9 cellular contexts compared by ENCODE assay signal in genomic region chr19:3471954-3472655, GRCh38. TPM values are rescaled to one million over a fixed set of nuclear protein-coding genes. Genes with fewer than 3 reads are reported as not detected.
A peak's percentile ranks its signal among the peaks of the same experiment; 100 is the strongest.
DNase-seq lines count a peak whose midpoint lies in the region; ATAC-seq and TF ChIP-seq lines count a peak whose summit lies in the region.
"Had no signal": no experiment of that assay in that cellular context is flagged by ENCODE, and none has a peak within 500 bp of the region (broad histone marks: within the 10 kb centered on the region; RNA-seq: fewer than 3 reads in every experiment).

No MANE protein-coding gene starts in this region.

- H3K9me3 Mint-ChIP-seq in H9 (peaks cover 11 to 22% of the 10 kb centered on the region in 2 experiments), osteocyte (ENCODE audit: unreplicated experiment) (no peaks in the 10 kb centered on the region)

- H3K27ac Mint-ChIP-seq in H9: no peak overlapping the region
- H3K27ac Mint-ChIP-seq in osteocyte (ENCODE audit: unreplicated experiment): no peak overlapping the region

- H3K36me3 Mint-ChIP-seq in H9 (ENCODE audit: insufficient read depth in 1 of 3, low read depth in 3 of 3) (peaks cover 0 to 4% (median 0%) of the 10 kb centered on the region in 3 experiments; a peak in 1 of 7 replicates), osteocyte (ENCODE audit: unreplicated experiment) (peaks cover 2% of the 10 kb centered on the region)

- H3K18ac ChIP-seq in H9 (ENCODE audit: insufficient read length, low read depth, low read length): no peak overlapping the region

- H2AK5ac ChIP-seq in H9 (ENCODE audit: insufficient read length, low read length): no peak overlapping the region

- no CpG with 5 or more reads among the region's 24 CpGs for WGBS in H9 (ENCODE audit: extremely low coverage, insufficient read length, low lambda C conversion rate)
- 24 to 31% methylated on average over 22 to 24 of the region's 24 CpGs for WGBS in lower leg skin, 2 donors

- no peak overlapping the region for H3K27ac ChIP-seq in H9 (ENCODE audit: insufficient read length, low read depth, low read length)

- peaks cover 3% of the 10 kb centered on the region; the same call in 1 of the 2 replicates for H3K27me3 ChIP-seq in H9 (ENCODE audit: insufficient read depth, low read length)

- H3K4me2 ChIP-seq in H9 (ENCODE audit: insufficient read depth, insufficient read length, low read length): no peak overlapping the region

- no peaks in the 10 kb centered on the region for H3K79me1 ChIP-seq in H9 (ENCODE audit: insufficient read depth, low read depth, low read length, poor library complexity, severe bottlenecking)

- H2BK120ac ChIP-seq in H9 (ENCODE audit: low read depth, low read length, poor library complexity, severe bottlenecking): no peak overlapping the region

- no peak overlapping the region for H2BK5ac ChIP-seq in H9 (ENCODE audit: insufficient read length, low read length)

- H3K4me1 Mint-ChIP-seq in H9: no peaks in the 10 kb centered on the region
- peaks cover 8% of the 10 kb centered on the region for H3K4me1 Mint-ChIP-seq in osteocyte (ENCODE audit: unreplicated experiment)

- H3K27me3 Mint-ChIP-seq in H9 (ENCODE audit: low read depth): peaks cover 40% of the 10 kb centered on the region
- no peaks in the 10 kb centered on the region for H3K27me3 Mint-ChIP-seq in osteocyte (ENCODE audit: unreplicated experiment)

- H3K14ac ChIP-seq in H9 (ENCODE audit: insufficient read depth, low read length): no peak overlapping the region

- no peak overlapping the region for H3T11ph ChIP-seq in H9 (ENCODE audit: low read length)

- H2AFZ ChIP-seq in H9 (ENCODE audit: low read length): no peak overlapping the region

- H4K8ac ChIP-seq in H9 (replicated peaks; ENCODE audit: insufficient read length, low read depth, low read length): no peak overlapping the region

- intact Hi-C loops in lower leg skin (cut with DNase I; ENCODE audit: low total_unique reads): loop anchor here (2.0 kb wide), 1 partner anchor 147 kb away; no protein-coding TSS in a partner anchor

- H3K23me2 ChIP-seq in H9 (ENCODE audit: insufficient read length, low read depth, low read length, poor library complexity, severe bottlenecking): no peaks in the 10 kb centered on the region

- no peak overlapping the region for H2BK15ac ChIP-seq in H9 (ENCODE audit: low read depth, low read length)

- H3K56ac ChIP-seq in H9 (ENCODE audit: insufficient read length, low read depth, low read length): no peak overlapping the region

- no peak overlapping the region for H3K9ac ChIP-seq in H9 (ENCODE audit: extremely low read depth, insufficient read length, low read length)

- no peak overlapping the region for H2BK12ac ChIP-seq in H9 (ENCODE audit: insufficient read length, low read depth, low read length)

- DNase-seq in H9: no peak
- no peak for DNase-seq in epithelial cell of esophagus (ENCODE audit: low read depth)
- no peak for DNase-seq in osteocyte (ENCODE audit: extremely low spot score, unreplicated experiment)
- no peak for DNase-seq in lower leg skin (ENCODE audit: low spot score in 2 of 2)

- H3K9me3 ChIP-seq in H9 (ENCODE audit: control insufficient read depth, low read depth, low read length): no peaks in the 10 kb centered on the region

- TF ChIP-seq CTCF in H9 (conservative IDR thresholded peaks at IDR 0.05) (peak; percentile 88), WI38 (IDR thresholded peaks at IDR 0.05; ENCODE audit: low read depth, low read length) (peak; percentile 67), epithelial cell of esophagus (IDR thresholded peaks at IDR 0.05; ENCODE audit: insufficient read depth, low read depth, low read length, missing control alignments) (peak; percentile 79), osteocyte (IDR thresholded peaks at IDR 0.05) (peak; percentile 89), lower leg skin (IDR thresholded peaks at IDR 0.05) (peak in 1 of 3 donors; percentile 50)

- H2BK20ac ChIP-seq in H9 (ENCODE audit: low read depth, low read length, poor library complexity, severe bottlenecking): no peak overlapping the region

- no peaks in the 10 kb centered on the region for H3K4me1 ChIP-seq in H9 (ENCODE audit: insufficient read depth, low read length)

- ATAC-seq in GM18520 (IDR thresholded peaks at IDR 0.05; ENCODE audit: unreplicated experiment): no peak
- no peak for ATAC-seq in HG02981 (IDR thresholded peaks at IDR 0.05; ENCODE audit: unreplicated experiment)
- no peak for ATAC-seq in GM21447 (IDR thresholded peaks at IDR 0.05; ENCODE audit: unreplicated experiment)

- no peaks in the 10 kb centered on the region for H4K20me1 ChIP-seq in H9 (ENCODE audit: control insufficient read depth, insufficient read depth, insufficient read length)

- no peak for TF ChIP-seq POLR2A in lower leg skin (IDR thresholded peaks at IDR 0.05)

- H3K4me3 Mint-ChIP-seq in H9: no peak overlapping the region
- H3K4me3 Mint-ChIP-seq in osteocyte (ENCODE audit: unreplicated experiment): no peak overlapping the region

- H3K4me3 ChIP-seq in WI38 (ENCODE audit: low read depth, low read length) (no peak overlapping the region), epithelial cell of esophagus (ENCODE audit: low read length) (no peak overlapping the region), lower leg skin (ENCODE audit: low read depth, poor library complexity, severe bottlenecking) (no peak overlapping the region)

- H3K4ac ChIP-seq in H9 (ENCODE audit: low read depth, low read length): no peak overlapping the region

- H3K79me2 ChIP-seq in H9 (ENCODE audit: insufficient read depth, low read length): no peaks in the 10 kb centered on the region

- H4K5ac ChIP-seq in H9 (ENCODE audit: insufficient read length, low read depth, low read length): no peak overlapping the region

- H4K91ac ChIP-seq in H9 (ENCODE audit: insufficient read length, low read depth, low read length): no peak overlapping the region

- no peak overlapping the region for H3K23ac ChIP-seq in H9 (ENCODE audit: insufficient read length, low read depth, low read length)

RNA-seq across cellular contexts. Expression of gene SMIM24, which starts 8.2 kb away (rescaled TPM):
- total RNA-seq in H9 (2021) (1.3 and 1.9 TPM in 2 replicates), osteocyte (not detected in 2 replicates), lower leg skin (under 1 TPM in 2 of 4 donors, not detected in 2; 0.29 to 0.78 TPM)
- total RNA-seq: RPMI7951 had no signal

RNA-seq across cellular contexts. Expression of gene SMIM44, which starts 11.1 kb away (rescaled TPM):
- not detected in 2 replicates for total RNA-seq in H9 (2021)
- not detected in 2 replicates for total RNA-seq in osteocyte
- not detected for total RNA-seq in lower leg skin
- total RNA-seq: RPMI7951 had no signal

RNA-seq across cellular contexts. Expression of gene DOHH, which starts 28.4 kb away (rescaled TPM):
- total RNA-seq in H9 (2021) (16.5 and 18.1 TPM in 2 replicates), osteocyte (10.0 and 10.8 TPM in 2 replicates), lower leg skin (10 to 100 TPM; 20.4 to 28.4 (median 24.1) TPM)

RNA-seq across cellular contexts. Expression of gene FZR1, which starts 34.0 kb away (rescaled TPM):
- total RNA-seq in H9 (2021) (46.0 and 51.4 TPM in 2 replicates), osteocyte (45.3 and 49.5 TPM in 2 replicates), lower leg skin (10 to 100 TPM; 50.9 to 63.3 (median 57.2) TPM)
